17 cellular contexts compared by ENCODE assay signal in the genomic region with DNA sequence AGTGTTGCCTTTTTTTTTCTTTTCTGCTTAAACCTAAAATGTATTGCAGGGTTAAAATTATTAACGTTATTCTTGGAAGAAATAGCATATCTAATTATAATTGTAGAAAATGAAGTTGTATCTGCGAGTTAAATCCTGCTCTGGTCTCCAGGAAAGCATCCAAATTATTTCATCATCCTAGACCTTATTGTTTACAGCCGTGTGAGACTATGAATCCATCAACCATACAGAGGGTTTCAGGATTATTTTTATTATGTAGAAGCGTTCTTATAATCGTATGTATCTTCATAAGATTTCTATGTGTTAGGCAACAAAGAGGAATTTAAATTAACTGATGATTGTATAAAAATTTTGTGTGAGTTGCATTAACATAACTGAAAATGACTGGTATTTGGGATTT. TPM values are rescaled to one million over a fixed set of nuclear protein-coding genes. Genes with fewer than 3 reads are reported as not detected.
A peak's percentile ranks its signal among the peaks of the same experiment; 100 is the strongest.
DNase-seq lines count a peak whose midpoint lies in the region; ATAC-seq and TF ChIP-seq lines count a peak whose summit lies in the region.
"Had no signal": no experiment of that assay in that cellular context is flagged by ENCODE, and none has a peak within 500 bp of the region (broad histone marks: within the 10 kb centered on the region; RNA-seq: fewer than 3 reads in every experiment).

No MANE protein-coding gene starts in this region.

- H3K79me2 ChIP-seq in GM23248 (ENCODE audit: insufficient read depth): no peaks in the 10 kb centered on the region

- H3F3A ChIP-seq in GM23248 (ENCODE audit: insufficient read depth): no peaks in the 10 kb centered on the region

- no peaks in the 10 kb centered on the region for H3K4me1 ChIP-seq in GM23248 (ENCODE audit: insufficient read depth)
- H3K4me1 ChIP-seq: Caco-2 had no signal

- no peaks in the 10 kb centered on the region for H3K36me3 ChIP-seq in GM23248 (ENCODE audit: low read depth)

- 0 to 2% methylated on average over 5 of the region's 5 CpGs for WGBS in GM23248 (ENCODE audit: low coverage in 1 of 2, low lambda C conversion rate in 2 of 2, missing lambda C conversion rate in 2 of 2), 2 experiments

- no peak overlapping the region for H3K9ac ChIP-seq in GM23248

- no peaks in the 10 kb centered on the region for H4K20me1 ChIP-seq in GM23248 (ENCODE audit: insufficient read depth)

- peak; percentile 18 for ATAC-seq in esophagus mucosa
- ATAC-seq in left lobe of liver: peak; percentile 34
- ATAC-seq: GM12878 had no signal

- H3K4me3 ChIP-seq in GM23248: no peak overlapping the region
- H3K4me3 ChIP-seq: GM12878 had no signal

- in situ Hi-C loops in GM23248 (cut with MboI): no loop called here

- H3K27ac ChIP-seq in VCaP (peak overlapping the region; percentile 54; the same call in 1 of the 2 replicates), GM23248 (no peak overlapping the region)

- no peak for TF ChIP-seq CTCF in VCaP (conservative IDR thresholded peaks at IDR 0.05)

- no peak overlapping the region for H3K4me2 ChIP-seq in GM23248 (ENCODE audit: unreplicated experiment)

- H3K27me3 ChIP-seq in GM23248 (replicated peaks; ENCODE audit: insufficient read depth): no peaks in the 10 kb centered on the region

- DNase-seq in amniotic epithelial cell (ENCODE audit: low read depth) (peak; percentile 74), left lobe of liver (ENCODE audit: low spot score) (no peak), GM23248 (no peak), globus pallidus (ENCODE audit: low spot score) (no peak)
- DNase-seq: C1 segment of cervical spinal cord; Caco-2; CD4-positive, alpha-beta memory T cell; DMS153; DND-41; H7; HCEC 1CT had no signal

- no peaks in the 10 kb centered on the region for H3K9me2 ChIP-seq in GM23248 (ENCODE audit: insufficient read depth)

- no peak overlapping the region for H2AFZ ChIP-seq in GM23248

- no peaks in the 10 kb centered on the region for H3K9me3 ChIP-seq in GM23248 (ENCODE audit: low read depth)
- H3K9me3 ChIP-seq: Caco-2 had no signal

RNA-seq across cellular contexts. Expression of a gene that starts 14.5 kb away (rescaled TPM):
- total RNA-seq in esophagus mucosa (319 TPM), left lobe of liver (0.03 TPM)
- not detected in 2 replicates for total RNA-seq in GM23248 (2014; rRNA removed; shearing (Covaris generic))
- not detected in 2 replicates for polyA plus RNA-seq in GM23248 (2016; fragmentation: Nextera tagmentation; extraction: Ambion mirVana)
- total RNA-seq: A172; A673; CD4-positive, alpha-beta memory T cell had no signal
- polyA plus RNA-seq: BJ; CD4-positive, alpha-beta memory T cell had no signal

RNA-seq across cellular contexts. Expression of a gene that starts 45.2 kb away (rescaled TPM):
- total RNA-seq in esophagus mucosa: 434 TPM
- 4.6 TPM for total RNA-seq in left lobe of liver
- total RNA-seq in GM23248 (2014; rRNA removed; shearing (Covaris generic)): not detected in 2 replicates
- polyA plus RNA-seq in GM23248 (2016; fragmentation: Nextera tagmentation; extraction: Ambion mirVana): not detected in 2 replicates
- total RNA-seq: A172; CD4-positive, alpha-beta memory T cell had no signal
- polyA plus RNA-seq: BJ; CD4-positive, alpha-beta memory T cell had no signal

Comparison
In these comparisons a context has a peak if more than half of its experiments do, and no peak if none do; other contexts are left out.
1. RNA of a gene that starts 14.5 kb away (total RNA-seq): 319 TPM in esophagus mucosa (single experiment); 0.03 TPM in left lobe of liver (single experiment) and not detected in GM23248; every median in the first group is over 100 times any median in the second.
2. RNA of a gene that starts 45.2 kb away (total RNA-seq): 434 TPM in esophagus mucosa (single experiment); 4.6 TPM in left lobe of liver (single experiment) and not detected in GM23248; every median in the first group is over 10 times any median in the second.